27 cellular contexts compared by ENCODE assay signal in genomic region chr22:25146906-25147754, GRCh38. TPM values are rescaled to one million over a fixed set of nuclear protein-coding genes. Genes with fewer than 3 reads are reported as not detected.
DNase-seq lines count a peak whose midpoint lies in the region; ATAC-seq and TF ChIP-seq lines count a peak whose summit lies in the region.
"Had no signal": no experiment of that assay in that cellular context is flagged by ENCODE, and none has a peak within 500 bp of the region (broad histone marks: within the 10 kb centered on the region; RNA-seq: fewer than 3 reads in every experiment).

No MANE protein-coding gene starts in this region.

- WGBS in esophagus squamous epithelium, 2 donors = 26 to 53% methylated on average over 4 of the region's 4 CpGs

- no peak overlapping the region for H3K4me3 ChIP-seq in esophagus squamous epithelium
- H3K4me3 ChIP-seq in tibial artery = no peak overlapping the region
- H3K4me3 ChIP-seq: left lung, right atrium auricular region, SJSA1, smooth muscle cell, upper lobe of left lung had no signal

- peak; percentile 17 for DNase-seq in NCI-H2171 treated with DMSO at 0.1 percent for 48 hours (lab: John Stamatoyannopoulos, UW)
- DNase-seq in NCI-H2171 (lab: John Stamatoyannopoulos, UW) = no peak
- peak; percentile 64 for DNase-seq in NCI-H69 (lab: John Stamatoyannopoulos, UW)
- no peak for DNase-seq in esophagus squamous epithelium (lab: John Stamatoyannopoulos, UW)
- DNase-seq in tibial artery = no peak
- no peak for DNase-seq in activated effector memory CD4-positive, alpha-beta T cell treated with anti-CD3 and anti-CD28 coated beads, Interleukin-2, amount 50 U/mL, for 16 hours
- DNase-seq: 8988T; activated CD4-positive, CD25-positive, alpha-beta regulatory T cell treated with anti-CD3 and anti-CD28 coated beads, Interleukin-2, amount 50 U/mL, for 72 hours; activated CD8-positive, alpha-beta T cell treated with anti-CD3 and anti-CD28 coated beads for 36 hours; CD4-positive, CD25-positive, alpha-beta regulatory T cell; cerebellar nuclear complex; Kasumi-1; left lung; midbrain; MV-4-11; naive thymus-derived CD4-positive, alpha-beta T cell; NCI-H1694; NCI-H526 treated with DMSO at 0.1 percent for 48 hours; stimulated activated CD4-positive, alpha-beta T cell treated with anti-CD3 and anti-CD28 coated beads, Interleukin-2, amount 100 ng/mL, for 24 hours; T-helper 1 cell; upper lobe of left lung had no signal

- peaks cover 0 to 11% (median 0%) of the 10 kb centered on the region in 3 donors for H3K36me3 ChIP-seq in esophagus squamous epithelium
- H3K36me3 ChIP-seq in tibial artery = no peaks in the 10 kb centered on the region
- H3K36me3 ChIP-seq: left lung, right atrium auricular region, SJSA1, upper lobe of left lung had no signal

- H3K9me3 ChIP-seq in esophagus squamous epithelium (no peaks in the 10 kb centered on the region), tibial artery (no peaks in the 10 kb centered on the region)
- H3K9me3 ChIP-seq: left lung, right atrium auricular region, SJSA1, upper lobe of left lung had no signal

- intact Hi-C loops in esophagus squamous epithelium (cut with DNase I) (no loop called here), tibial artery (cut with DNase I; ENCODE audit: low total_unique reads) (no loop called here)

- H3K27ac ChIP-seq in esophagus squamous epithelium (peak overlapping the region; percentile 13 to 79 (median 64)), tibial artery (peak overlapping the region; percentile 40 to 48)
- H3K27ac ChIP-seq: SJSA1 had no signal

- H3K4me1 ChIP-seq in esophagus squamous epithelium = peaks cover 17 to 83% (median 49%) of the 10 kb centered on the region in 3 donors
- H3K4me1 ChIP-seq in tibial artery = peaks cover 0 to 64% (median 40%) of the 10 kb centered on the region in 4 donors
- H3K4me1 ChIP-seq: SJSA1 had no signal

- TF ChIP-seq CTCF in esophagus squamous epithelium (IDR thresholded peaks at IDR 0.05) (no peak), tibial artery (IDR thresholded peaks at IDR 0.05) (no peak)

- no peak for TF ChIP-seq POLR2A in esophagus squamous epithelium (IDR thresholded peaks at IDR 0.05)

- H3K27me3 ChIP-seq in esophagus squamous epithelium (no peaks in the 10 kb centered on the region), tibial artery (no peaks in the 10 kb centered on the region)
- H3K27me3 ChIP-seq: left lung, right atrium auricular region, SJSA1, upper lobe of left lung had no signal

- ATAC-seq in HG03175 (IDR thresholded peaks at IDR 0.05; ENCODE audit: unreplicated experiment) = no peak
- no peak for ATAC-seq in HG03280 (IDR thresholded peaks at IDR 0.05; ENCODE audit: unreplicated experiment)
- ATAC-seq: activated CD8-positive, alpha-beta T cell treated with anti-CD3 and anti-CD28 coated beads for 36 hours; naive thymus-derived CD4-positive, alpha-beta T cell had no signal

RNA-seq across cellular contexts. Expression of gene CRYBB3, which starts 52.5 kb away (rescaled TPM):
- not detected for total RNA-seq in esophagus squamous epithelium
- total RNA-seq: activated CD8-positive, alpha-beta T cell treated with anti-CD3 and anti-CD28 coated beads for 36 hours; CD4-positive, CD25-positive, alpha-beta regulatory T cell; naive thymus-derived CD4-positive, alpha-beta T cell; osteocyte; right atrium auricular region; SJSA1; smooth muscle cell had no signal

Comparison
In these comparisons a context has a peak if more than half of its experiments do, and no peak if none do; other contexts are left out.
1. DNase-seq: peak in NCI-H2171 treated with DMSO at 0.1 percent for 48 hours (single experiment) and NCI-H69 (single experiment); none in NCI-H2171 (single experiment), esophagus squamous epithelium (single experiment), tibial artery (0 of 2) and activated effector memory CD4-positive, alpha-beta T cell treated with anti-CD3 and anti-CD28 coated beads, Interleukin-2, amount 50 U/mL, for 16 hours (single experiment).